Comparison of ENCODE assay signal across 8 cellular contexts in genomic region chr22:19479358-19480172, GRCh38. TPM values are rescaled to one million over a fixed set of nuclear protein-coding genes. Genes with fewer than 3 reads are reported as not detected.
DNase-seq lines count a peak whose midpoint lies in the region; ATAC-seq and TF ChIP-seq lines count a peak whose summit lies in the region.

Gene CDC45, plus strand, starts transcription at chr22:19479920. Its CDS starts 49 bp downstream, at chr22:19479969.

- no peaks in the 10 kb centered on the region for H3F3A ChIP-seq in SU-DHL-6 (ENCODE audit: insufficient read depth)

- H3K27me3 Mint-ChIP-seq in activated naive CD8-positive, alpha-beta T cell treated with anti-CD3 and anti-CD28 coated beads, Interleukin-2, amount 10 ng/mL, durations not matched to agents 7 days and 5 days = no peaks in the 10 kb centered on the region
- peaks cover 2% of the 10 kb centered on the region for H3K27me3 Mint-ChIP-seq in glutamatergic neuron (ENCODE audit: unreplicated experiment)

- H3K9me3 ChIP-seq in SU-DHL-6 (ENCODE audit: insufficient read depth, low read length) (no peaks in the 10 kb centered on the region), osteoblast (ENCODE audit: low read depth, low read length) (no peaks in the 10 kb centered on the region), thymus (ENCODE audit: control insufficient read depth) (no peaks in the 10 kb centered on the region)

- TF ChIP-seq POLR2A in GM10847 (IDR thresholded peaks at IDR 0.05; ENCODE audit: extremely low read depth, insufficient read length) = peak; percentile 63

- H3K4me2 ChIP-seq in SU-DHL-6 (ENCODE audit: low read depth, low read length, poor library complexity, severe bottlenecking) (peak within 1 kb of the TSS; percentile 98), osteoblast (ENCODE audit: insufficient read depth, low read length) (peak within 1 kb of the TSS; percentile 99)

- H4K20me1 ChIP-seq in SU-DHL-6 (ENCODE audit: low read depth, low read length) (no peaks in the 10 kb centered on the region), osteoblast (ENCODE audit: insufficient read depth, low read length) (peaks cover 26% of the 10 kb centered on the region)

- H3K79me2 ChIP-seq in SU-DHL-6 (ENCODE audit: insufficient read depth, low read length) (peaks cover 41% of the 10 kb centered on the region), osteoblast (ENCODE audit: insufficient read depth, low read length) (peaks cover 56% of the 10 kb centered on the region)

- under 1% methylated on average over 50 of the region's 50 CpGs for WGBS in thymus

- H3K9me2 ChIP-seq in SU-DHL-6 (replicated peaks; ENCODE audit: insufficient read depth, low read length) = no peaks in the 10 kb centered on the region

- H3K4me1 ChIP-seq in osteoblast (ENCODE audit: insufficient read depth, low read length) (peaks cover 22% of the 10 kb centered on the region), thymus (ENCODE audit: control insufficient read depth, insufficient read depth, low read length) (peaks cover 12% of the 10 kb centered on the region)

- H3K4me3 ChIP-seq in SU-DHL-6 (ENCODE audit: insufficient read depth, low read length, poor library complexity, severe bottlenecking) = peak within 1 kb of the TSS; percentile 84
- peak within 1 kb of the TSS; percentile 88 for H3K4me3 ChIP-seq in osteoblast (ENCODE audit: insufficient read depth, low read length)
- H3K4me3 ChIP-seq in thymus (ENCODE audit: low read length) = peak within 1 kb of the TSS; percentile 89

- peak within 1 kb of the TSS; percentile 97 for H3K27ac Mint-ChIP-seq in activated naive CD8-positive, alpha-beta T cell treated with anti-CD3 and anti-CD28 coated beads, Interleukin-2, amount 10 ng/mL, durations not matched to agents 7 days and 5 days
- peak within 1 kb of the TSS; percentile 99 for H3K27ac Mint-ChIP-seq in glutamatergic neuron (ENCODE audit: unreplicated experiment)

- TF ChIP-seq CTCF in SU-DHL-6 (IDR thresholded peaks at IDR 0.05; ENCODE audit: insufficient read depth, low read length, poor library complexity, severe bottlenecking) (no peak), glutamatergic neuron (IDR thresholded peaks at IDR 0.05; ENCODE audit: partially characterized antibody, unreplicated experiment) (no peak), osteoblast (IDR thresholded peaks at IDR 0.05; ENCODE audit: extremely low read depth, low read depth, low read length) (no peak)

- POLR2A ChIA-PET in activated naive CD8-positive, alpha-beta T cell treated with anti-CD3 and anti-CD28 coated beads, Interleukin-2, amount 10 ng/mL, durations not matched to agents 7 days and 5 days (lab: Charles Lee) = interaction anchor here (0.6 to 2.3 kb wide), 14 partner anchors 26 to 1875 kb away, joined by 3 to 16 read pairs (median 3); partner anchors contain the start of genes C22orf39, ESS2, HIRA and MRPL40

- DNase-seq in NCI-H128 (lab: John Stamatoyannopoulos, UW; ENCODE audit: unreplicated experiment) (peak; percentile 87), glutamatergic neuron (peak; percentile 90), osteoblast (ENCODE audit: insufficient read length, low spot score, missing footprints) (peak; percentile 98)
- DNase-seq in activated naive CD8-positive, alpha-beta T cell treated with anti-CD3 and anti-CD28 coated beads, Interleukin-2, amount 10 ng/mL, durations not matched to agents 7 days and 5 days = peak; percentile 84

- H3K27me3 ChIP-seq in SU-DHL-6 (ENCODE audit: low read length) = no peaks in the 10 kb centered on the region
- H3K27me3 ChIP-seq in osteoblast (ENCODE audit: insufficient read depth, low read length) = no peaks in the 10 kb centered on the region
- H3K27me3 ChIP-seq in thymus (ENCODE audit: control insufficient read depth, insufficient read depth) = no peaks in the 10 kb centered on the region

- H3K9ac ChIP-seq in SU-DHL-6 (ENCODE audit: low read length) = peak within 1 kb of the TSS; percentile 85

- peaks cover 35% of the 10 kb centered on the region for H3K4me1 Mint-ChIP-seq in activated naive CD8-positive, alpha-beta T cell treated with anti-CD3 and anti-CD28 coated beads, Interleukin-2, amount 10 ng/mL, durations not matched to agents 7 days and 5 days
- peaks cover 8% of the 10 kb centered on the region for H3K4me1 Mint-ChIP-seq in glutamatergic neuron (ENCODE audit: low read depth, unreplicated experiment)

- peaks cover 11% of the 10 kb centered on the region for H3K36me3 Mint-ChIP-seq in activated naive CD8-positive, alpha-beta T cell treated with anti-CD3 and anti-CD28 coated beads, Interleukin-2, amount 10 ng/mL, durations not matched to agents 7 days and 5 days
- H3K36me3 Mint-ChIP-seq in glutamatergic neuron (ENCODE audit: unreplicated experiment) = no peaks in the 10 kb centered on the region

- H3K27ac ChIP-seq in SU-DHL-6 (ENCODE audit: low read depth, low read length) = peak within 1 kb of the TSS; percentile 89
- peak within 1 kb of the TSS; percentile 100 for H3K27ac ChIP-seq in osteoblast (ENCODE audit: low read depth, low read length)
- peak within 1 kb of the TSS; percentile 95 for H3K27ac ChIP-seq in thymus (ENCODE audit: low read depth)

- ATAC-seq in HG02678 (IDR thresholded peaks at IDR 0.05; ENCODE audit: unreplicated experiment) = peak; percentile 91
- ATAC-seq in activated naive CD8-positive, alpha-beta T cell treated with anti-CD3 and anti-CD28 coated beads, Interleukin-2, amount 10 ng/mL, durations not matched to agents 7 days and 5 days (ENCODE audit: low read depth) = peak; percentile 94

- H3K9me3 Mint-ChIP-seq in activated naive CD8-positive, alpha-beta T cell treated with anti-CD3 and anti-CD28 coated beads, Interleukin-2, amount 10 ng/mL, durations not matched to agents 7 days and 5 days = no peaks in the 10 kb centered on the region
- peaks cover 4% of the 10 kb centered on the region for H3K9me3 Mint-ChIP-seq in glutamatergic neuron (ENCODE audit: unreplicated experiment)

- H2AFZ ChIP-seq in SU-DHL-6 (ENCODE audit: low read depth, low read length, severe bottlenecking) (peak within 1 kb of the TSS; percentile 68), osteoblast (ENCODE audit: low read length) (peak within 1 kb of the TSS; percentile 97)

- H3K4me3 Mint-ChIP-seq in activated naive CD8-positive, alpha-beta T cell treated with anti-CD3 and anti-CD28 coated beads, Interleukin-2, amount 10 ng/mL, durations not matched to agents 7 days and 5 days = peak within 1 kb of the TSS; percentile 100
- H3K4me3 Mint-ChIP-seq in glutamatergic neuron (ENCODE audit: unreplicated experiment) = peak within 1 kb of the TSS; percentile 94

- H3K36me3 ChIP-seq in SU-DHL-6 (ENCODE audit: low read length) (no peaks in the 10 kb centered on the region), osteoblast (ENCODE audit: insufficient read depth, low read length) (peaks cover 16% of the 10 kb centered on the region), thymus (ENCODE audit: control insufficient read depth, insufficient read depth) (peaks cover 17% of the 10 kb centered on the region)

RNA-seq across cellular contexts. Expression of gene CDC45, which starts in this region (rescaled TPM):
- 10 to 100 TPM; 54.2 to 56.1 TPM for total RNA-seq in activated naive CD8-positive, alpha-beta T cell treated with anti-CD3 and anti-CD28 coated beads, Interleukin-2, amount 10 ng/mL, durations not matched to agents 7 days and 5 days
- 3.5 TPM for total RNA-seq in glutamatergic neuron (ENCODE audit: unreplicated experiment)
- total RNA-seq in osteoblast = 0.72 and 1.5 TPM in 2 replicates
- 5.1 TPM for polyA plus RNA-seq in thymus

Comparison
In these comparisons a context has a peak if more than half of its experiments do, and no peak if none do; other contexts are left out.
1. Peak in every context shown above with its lines: DNase-seq, ATAC-seq, H3K4me3 ChIP-seq and H3K27ac ChIP-seq.
2. RNA of gene CDC45 (total RNA-seq): 54.2 to 56.1 TPM in activated naive CD8-positive, alpha-beta T cell treated with anti-CD3 and anti-CD28 coated beads, Interleukin-2, amount 10 ng/mL, durations not matched to agents 7 days and 5 days; 3.5 TPM in glutamatergic neuron (single experiment) and 0.72 to 1.5 TPM in osteoblast; every median in the first group is over 10 times any median in the second.